Comparison of ENCODE assay signal across 13 cellular contexts in the genomic region with DNA sequence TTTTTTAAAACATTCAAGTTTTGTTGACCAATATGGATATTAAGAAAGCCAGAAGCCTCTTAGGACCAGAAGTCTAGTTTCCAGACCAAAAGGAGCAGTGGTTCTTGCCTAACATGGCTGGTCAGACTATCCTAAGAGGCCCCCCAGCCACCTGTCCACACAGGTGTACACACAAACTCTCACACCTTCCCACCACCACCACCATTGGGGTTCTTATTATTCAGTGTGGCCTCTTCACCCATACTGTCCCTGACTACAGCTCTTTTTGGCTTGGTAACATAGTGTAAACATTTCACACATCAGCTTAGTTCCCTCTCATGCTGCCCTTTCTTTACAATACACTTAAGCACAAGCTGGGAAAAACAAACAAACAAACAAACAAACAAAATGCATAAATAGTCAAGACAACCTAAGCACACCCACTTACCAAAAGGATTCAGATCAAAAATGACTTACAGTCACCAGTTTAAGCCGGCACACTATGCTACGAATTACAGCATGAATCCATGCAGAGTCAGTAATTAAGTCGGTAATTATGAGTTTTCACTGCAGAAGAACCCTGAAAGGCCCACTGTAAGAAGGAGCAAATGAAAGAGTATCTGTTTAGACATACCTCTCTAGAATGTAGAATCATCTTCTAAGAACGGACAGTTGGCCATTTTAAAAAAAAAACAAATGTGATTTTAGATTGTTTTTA. TPM values are rescaled to one million over a fixed set of nuclear protein-coding genes. Genes with fewer than 3 reads are reported as not detected.
A peak's percentile ranks its signal among the peaks of the same experiment; 100 is the strongest.
DNase-seq lines count a peak whose midpoint lies in the region; ATAC-seq and TF ChIP-seq lines count a peak whose summit lies in the region.
"Had no signal": no experiment of that assay in that cellular context is flagged by ENCODE, and none has a peak within 500 bp of the region (broad histone marks: within the 10 kb centered on the region; RNA-seq: fewer than 3 reads in every experiment).

No MANE protein-coding gene starts in this region.

- H3K27me3 ChIP-seq in parathyroid adenoma (ENCODE audit: control insufficient read depth, insufficient read depth, low read length), result no peaks in the 10 kb centered on the region
- H3K27me3 ChIP-seq: BLaER1 treated with 17β-estradiol and CSF1 and Interleukin-3, amounts not matched to agents 10 nM and 100 nM had no signal

- no peaks in the 10 kb centered on the region for H3K79me2 ChIP-seq in parathyroid adenoma

- H3K36me3 Mint-ChIP-seq in endothelial cell (ENCODE audit: low read depth, unreplicated experiment), result peaks cover 19% of the 10 kb centered on the region
- H3K36me3 Mint-ChIP-seq in activated T-helper 1 cell treated with anti-CD3 and anti-CD28 coated beads, Interleukin-12 subunit alpha, Interleukin-12 subunit beta, Interleukin-2, Interleukin-4 antibody, amounts not matched to agents 30 ng/mL and 10 ng/mL and 1 ng/mL, durations not matched to agents 14 hours and 24 hours and 36 hours (ENCODE audit: low read depth), result no peaks in the 10 kb centered on the region
- H3K36me3 Mint-ChIP-seq: natural killer cell had no signal

- no peak overlapping the region for H3K9ac ChIP-seq in parathyroid adenoma
- H3K9ac ChIP-seq: BLaER1 treated with 17β-estradiol and CSF1 and Interleukin-3, amounts not matched to agents 10 nM and 100 nM had no signal

- no peak overlapping the region for H3K4me3 Mint-ChIP-seq in endothelial cell (ENCODE audit: unreplicated experiment)
- H3K4me3 Mint-ChIP-seq in activated T-helper 1 cell treated with anti-CD3 and anti-CD28 coated beads, Interleukin-12 subunit alpha, Interleukin-12 subunit beta, Interleukin-2, Interleukin-4 antibody, amounts not matched to agents 30 ng/mL and 10 ng/mL and 1 ng/mL, durations not matched to agents 14 hours and 24 hours and 36 hours, result no peak overlapping the region
- H3K4me3 Mint-ChIP-seq: natural killer cell had no signal

- H3K27ac ChIP-seq in parathyroid adenoma, result no peak overlapping the region
- H3K27ac ChIP-seq: BLaER1 treated with 17β-estradiol and CSF1 and Interleukin-3, amounts not matched to agents 10 nM and 100 nM had no signal

- no peaks in the 10 kb centered on the region for H3K9me3 Mint-ChIP-seq in endothelial cell (ENCODE audit: unreplicated experiment)
- H3K9me3 Mint-ChIP-seq in activated T-helper 1 cell treated with anti-CD3 and anti-CD28 coated beads, Interleukin-12 subunit alpha, Interleukin-12 subunit beta, Interleukin-2, Interleukin-4 antibody, amounts not matched to agents 30 ng/mL and 10 ng/mL and 1 ng/mL, durations not matched to agents 14 hours and 24 hours and 36 hours, result no peaks in the 10 kb centered on the region
- H3K9me3 Mint-ChIP-seq: natural killer cell had no signal

- peaks cover 6% of the 10 kb centered on the region for H3K27me3 Mint-ChIP-seq in endothelial cell (ENCODE audit: unreplicated experiment)
- H3K27me3 Mint-ChIP-seq in activated T-helper 1 cell treated with anti-CD3 and anti-CD28 coated beads, Interleukin-12 subunit alpha, Interleukin-12 subunit beta, Interleukin-2, Interleukin-4 antibody, amounts not matched to agents 30 ng/mL and 10 ng/mL and 1 ng/mL, durations not matched to agents 14 hours and 24 hours and 36 hours (ENCODE audit: insufficient read depth), result peaks cover 8% of the 10 kb centered on the region

- H3K4me1 Mint-ChIP-seq in endothelial cell (ENCODE audit: unreplicated experiment), result peaks cover 60% of the 10 kb centered on the region
- H3K4me1 Mint-ChIP-seq in activated T-helper 1 cell treated with anti-CD3 and anti-CD28 coated beads, Interleukin-12 subunit alpha, Interleukin-12 subunit beta, Interleukin-2, Interleukin-4 antibody, amounts not matched to agents 30 ng/mL and 10 ng/mL and 1 ng/mL, durations not matched to agents 14 hours and 24 hours and 36 hours (ENCODE audit: low read depth), result no peaks in the 10 kb centered on the region

- H3K4me1 ChIP-seq in parathyroid adenoma, result peaks cover 5% of the 10 kb centered on the region

- no peak overlapping the region for H3K4me2 ChIP-seq in parathyroid adenoma (ENCODE audit: low read length)
- H3K4me2 ChIP-seq: BLaER1 treated with 17β-estradiol and CSF1 and Interleukin-3, amounts not matched to agents 10 nM and 100 nM had no signal

- DNase-seq in COLO668 (lab: John Stamatoyannopoulos, UW; ENCODE audit: unreplicated experiment), result peak; percentile 5
- peak; percentile 30 for DNase-seq in M059J (ENCODE audit: low read depth)
- DNase-seq in endothelial cell (ENCODE audit: low spot score), result no peak
- DNase-seq in T-helper 1 cell, result no peak
- no peak for DNase-seq in activated T-helper 1 cell treated with anti-CD3 and anti-CD28 coated beads, Interleukin-12 subunit alpha, Interleukin-12 subunit beta, Interleukin-2, Interleukin-4 antibody, amounts not matched to agents 30 ng/mL and 10 ng/mL and 1 ng/mL, durations not matched to agents 14 hours and 24 hours and 36 hours (ENCODE audit: low spot score)
- DNase-seq in putamen (ENCODE audit: low spot score), result no peak
- DNase-seq: activated CD4-positive, alpha-beta T cell treated with anti-CD3 and anti-CD28 coated beads for 48 hours; GDM1; natural killer cell; NCI-H526 treated with DMSO at 0.1 percent for 48 hours had no signal

- no peaks in the 10 kb centered on the region for H3K9me3 ChIP-seq in parathyroid adenoma (ENCODE audit: control insufficient read depth, low read length)
- H3K9me3 ChIP-seq: BLaER1 treated with 17β-estradiol and CSF1 and Interleukin-3, amounts not matched to agents 10 nM and 100 nM had no signal

- TF ChIP-seq CTCF in endothelial cell (IDR thresholded peaks at IDR 0.05; ENCODE audit: unreplicated experiment) (no peak), parathyroid adenoma (IDR thresholded peaks at IDR 0.05) (no peak)

- intact Hi-C loops in activated T-helper 1 cell treated with anti-CD3 and anti-CD28 coated beads, Interleukin-12 subunit alpha, Interleukin-12 subunit beta, Interleukin-2, Interleukin-4 antibody, amounts not matched to agents 30 ng/mL and 10 ng/mL and 1 ng/mL, durations not matched to agents 14 hours and 24 hours and 36 hours (cut with micrococcal nuclease), result no loop called here

- H3K27ac Mint-ChIP-seq in endothelial cell (ENCODE audit: unreplicated experiment), result peak overlapping the region; percentile 43
- no peak overlapping the region for H3K27ac Mint-ChIP-seq in activated T-helper 1 cell treated with anti-CD3 and anti-CD28 coated beads, Interleukin-12 subunit alpha, Interleukin-12 subunit beta, Interleukin-2, Interleukin-4 antibody, amounts not matched to agents 30 ng/mL and 10 ng/mL and 1 ng/mL, durations not matched to agents 14 hours and 24 hours and 36 hours
- H3K27ac Mint-ChIP-seq: natural killer cell had no signal

- no peak for ATAC-seq in GM18498 (IDR thresholded peaks at IDR 0.05; ENCODE audit: unreplicated experiment)
- ATAC-seq: natural killer cell had no signal

- H3K4me3 ChIP-seq in parathyroid adenoma (ENCODE audit: low read depth, low read length), result no peak overlapping the region
- H3K4me3 ChIP-seq: BLaER1 treated with 17β-estradiol and CSF1 and Interleukin-3, amounts not matched to agents 10 nM and 100 nM had no signal

- H2AFZ ChIP-seq in parathyroid adenoma, result peak overlapping the region; percentile 35

- H3K36me3 ChIP-seq in parathyroid adenoma (ENCODE audit: control insufficient read depth, insufficient read depth, low read length), result no peaks in the 10 kb centered on the region

RNA-seq across cellular contexts. Expression of a gene that starts 9.5 kb away (rescaled TPM):
- 19.1 and 29.6 TPM in 2 replicates for total RNA-seq in M059J (2014; rRNA removed; shearing (Covaris generic))
- 47.6 TPM for total RNA-seq in endothelial cell (ENCODE audit: unreplicated experiment)
- total RNA-seq in activated T-helper 1 cell treated with anti-CD3 and anti-CD28 coated beads, Interleukin-12 subunit alpha, Interleukin-12 subunit beta, Interleukin-2, Interleukin-4 antibody, amounts not matched to agents 30 ng/mL and 10 ng/mL and 1 ng/mL, durations not matched to agents 14 hours and 24 hours and 36 hours, result 0.08 and 0.47 TPM in 2 replicates

Comparison
In these comparisons a context has a peak if more than half of its experiments do, and no peak if none do; other contexts are left out.
1. DNase-seq: peak in COLO668 (single experiment) and M059J (single experiment); none in endothelial cell (single experiment), T-helper 1 cell (0 of 5), activated T-helper 1 cell treated with anti-CD3 and anti-CD28 coated beads, Interleukin-12 subunit alpha, Interleukin-12 subunit beta, Interleukin-2, Interleukin-4 antibody, amounts not matched to agents 30 ng/mL and 10 ng/mL and 1 ng/mL, durations not matched to agents 14 hours and 24 hours and 36 hours (single experiment) and putamen (single experiment).
2. RNA of a gene that starts 9.5 kb away (total RNA-seq): 47.6 TPM in endothelial cell (single experiment) and 19.1 to 29.6 TPM in M059J; 0.08 to 0.47 TPM in activated T-helper 1 cell treated with anti-CD3 and anti-CD28 coated beads, Interleukin-12 subunit alpha, Interleukin-12 subunit beta, Interleukin-2, Interleukin-4 antibody, amounts not matched to agents 30 ng/mL and 10 ng/mL and 1 ng/mL, durations not matched to agents 14 hours and 24 hours and 36 hours; every median in the first group is over 10 times any median in the second.